Comparison of ENCODE assay signal across 35 cellular contexts in genomic region chr13:54124700-54125099, GRCh38.
"Had no signal": no experiment of that assay in that cellular context is flagged by ENCODE, and none has a peak within 500 bp of the region (broad histone marks: within the 10 kb centered on the region; RNA-seq: fewer than 3 reads in every experiment).

No MANE protein-coding gene starts in this region.

- H3K9me3 Mint-ChIP-seq: brain had no signal

- H3K9me3 ChIP-seq: ascending aorta, breast epithelium, colonic mucosa, esophagus muscularis mucosa, gastrocnemius medialis, heart left ventricle had no signal

- ATAC-seq: activated CD4-positive, alpha-beta T cell treated with anti-CD3 and anti-CD28 coated beads for 36 hours; activated CD8-positive, alpha-beta memory T cell treated with anti-CD3 and anti-CD28 coated beads, Interleukin-2, amount 10 ng/mL, durations not matched to agents 7 days and 5 days; activated CD8-positive, alpha-beta T cell treated with anti-CD3 and anti-CD28 coated beads, Interleukin-2, amount 10 ng/mL, durations not matched to agents 7 days and 5 days; activated naive CD4-positive, alpha-beta T cell treated with anti-CD3 and anti-CD28 coated beads, Interleukin-2, amount 50 U/mL, for 72 hours; foreskin keratinocyte; gastrocnemius medialis; heart left ventricle; T-helper 17 cell had no signal

- H3K36me3 Mint-ChIP-seq: activated CD4-positive, alpha-beta memory T cell treated with anti-CD3 and anti-CD28 coated beads for 36 hours; activated CD8-positive, alpha-beta memory T cell treated with anti-CD3 and anti-CD28 coated beads, Interleukin-2, amount 10 ng/mL, durations not matched to agents 7 days and 5 days; activated naive CD4-positive, alpha-beta T cell treated with anti-CD3 and anti-CD28 coated beads, Interleukin-2, amount 10 ng/mL, durations not matched to agents 7 days and 5 days; activated naive CD8-positive, alpha-beta T cell treated with anti-CD3 and anti-CD28 coated beads, Interleukin-2, amount 10 ng/mL, durations not matched to agents 7 days and 5 days; brain had no signal

- H3K36me3 ChIP-seq: ascending aorta, breast epithelium, cardiac muscle cell, colonic mucosa, esophagus muscularis mucosa, gastrocnemius medialis, heart left ventricle had no signal

- H3K4me1 Mint-ChIP-seq: activated CD4-positive, alpha-beta T cell treated with anti-CD3 and anti-CD28 coated beads for 36 hours; activated CD4-positive, alpha-beta T cell treated with anti-CD3 and anti-CD28 coated beads, Interleukin-2, amount 10 ng/mL, durations not matched to agents 24 days and 14 days; activated CD8-positive, alpha-beta memory T cell treated with anti-CD3 and anti-CD28 coated beads, Interleukin-2, amount 10 ng/mL, durations not matched to agents 7 days and 5 days; activated naive CD4-positive, alpha-beta T cell treated with anti-CD3 and anti-CD28 coated beads, Interleukin-2, amount 10 ng/mL, durations not matched to agents 7 days and 5 days; activated naive CD8-positive, alpha-beta T cell treated with anti-CD3 and anti-CD28 coated beads, Interleukin-2, amount 10 ng/mL, durations not matched to agents 7 days and 5 days; brain; T-helper 17 cell had no signal

- H3K27ac ChIP-seq: ascending aorta, breast epithelium, cardiac muscle cell, colonic mucosa, esophagus muscularis mucosa, foreskin keratinocyte, gastrocnemius medialis, heart left ventricle had no signal

- H3K27ac Mint-ChIP-seq: activated CD4-positive, alpha-beta memory T cell treated with anti-CD3 and anti-CD28 coated beads for 36 hours; activated CD4-positive, alpha-beta T cell treated with anti-CD3 and anti-CD28 coated beads for 36 hours; activated CD4-positive, alpha-beta T cell treated with anti-CD3 and anti-CD28 coated beads, Interleukin-2, amount 10 ng/mL, durations not matched to agents 24 days and 14 days; activated CD8-positive, alpha-beta memory T cell treated with anti-CD3 and anti-CD28 coated beads, Interleukin-2, amount 10 ng/mL, durations not matched to agents 7 days and 5 days; activated CD8-positive, alpha-beta T cell treated with anti-CD3 and anti-CD28 coated beads, Interleukin-2, amount 10 ng/mL, durations not matched to agents 7 days and 5 days; activated naive CD4-positive, alpha-beta T cell treated with anti-CD3 and anti-CD28 coated beads, Interleukin-2, amount 10 ng/mL, durations not matched to agents 7 days and 5 days; activated naive CD4-positive, alpha-beta T cell treated with anti-CD3 and anti-CD28 coated beads, Interleukin-2, amount 50 U/mL, for 72 hours; activated naive CD8-positive, alpha-beta T cell treated with anti-CD3 and anti-CD28 coated beads, Interleukin-2, amount 10 ng/mL, durations not matched to agents 7 days and 5 days; activated T-helper 1 cell treated with anti-CD3 and anti-CD28 coated beads, Interleukin-12 subunit alpha, Interleukin-12 subunit beta, Interleukin-2, Interleukin-4 antibody, amounts not matched to agents 30 ng/mL and 10 ng/mL and 1 ng/mL, durations not matched to agents 14 hours and 24 hours and 36 hours; activated T-helper 2 cell treated with anti-CD3 and anti-CD28 coated beads, Interferon-gamma antibody, Interleukin-2, Interleukin-4, amounts not matched to agents 10 μg/mL and 5 μg/mL and 100 μg/mL, durations not matched to agents 14 hours and 24 hours and 36 hours; brain; T-helper 17 cell; T-helper 2 cell treated with Interferon-gamma antibody and Interleukin-4, amounts not matched to agents 5 μg/mL and 100 μg/mL, for 36 hours had no signal

- H3K4me3 Mint-ChIP-seq: activated CD4-positive, alpha-beta memory T cell treated with anti-CD3 and anti-CD28 coated beads for 36 hours; activated CD4-positive, alpha-beta T cell treated with anti-CD3 and anti-CD28 coated beads for 36 hours; activated CD4-positive, alpha-beta T cell treated with anti-CD3 and anti-CD28 coated beads, Interleukin-2, amount 10 ng/mL, durations not matched to agents 24 days and 14 days; activated CD8-positive, alpha-beta memory T cell treated with anti-CD3 and anti-CD28 coated beads, Interleukin-2, amount 10 ng/mL, durations not matched to agents 7 days and 5 days; activated CD8-positive, alpha-beta T cell treated with anti-CD3 and anti-CD28 coated beads, Interleukin-2, amount 10 ng/mL, durations not matched to agents 7 days and 5 days; activated naive CD4-positive, alpha-beta T cell treated with anti-CD3 and anti-CD28 coated beads, Interleukin-2, amount 10 ng/mL, durations not matched to agents 7 days and 5 days; activated naive CD8-positive, alpha-beta T cell treated with anti-CD3 and anti-CD28 coated beads, Interleukin-2, amount 10 ng/mL, durations not matched to agents 7 days and 5 days; activated T-helper 1 cell treated with anti-CD3 and anti-CD28 coated beads, Interleukin-12 subunit alpha, Interleukin-12 subunit beta, Interleukin-2, Interleukin-4 antibody, amounts not matched to agents 30 ng/mL and 10 ng/mL and 1 ng/mL, durations not matched to agents 14 hours and 24 hours and 36 hours; brain; T-helper 17 cell; T-helper 2 cell treated with Interferon-gamma antibody and Interleukin-4, amounts not matched to agents 5 μg/mL and 100 μg/mL, for 36 hours had no signal

- H3K27me3 ChIP-seq: ascending aorta, breast epithelium, cardiac muscle cell, colonic mucosa, esophagus muscularis mucosa, foreskin keratinocyte, gastrocnemius medialis, heart left ventricle had no signal

- H3K4me1 ChIP-seq: ascending aorta, breast epithelium, colonic mucosa, esophagus muscularis mucosa, foreskin keratinocyte, gastrocnemius medialis, heart left ventricle had no signal

- H3K27me3 Mint-ChIP-seq: activated CD4-positive, alpha-beta memory T cell treated with anti-CD3 and anti-CD28 coated beads for 36 hours; activated CD4-positive, alpha-beta T cell treated with anti-CD3 and anti-CD28 coated beads for 36 hours; activated CD4-positive, alpha-beta T cell treated with anti-CD3 and anti-CD28 coated beads, Interleukin-2, amount 10 ng/mL, durations not matched to agents 24 days and 14 days; activated CD8-positive, alpha-beta memory T cell treated with anti-CD3 and anti-CD28 coated beads, Interleukin-2, amount 10 ng/mL, durations not matched to agents 7 days and 5 days; activated naive CD4-positive, alpha-beta T cell treated with anti-CD3 and anti-CD28 coated beads, Interleukin-2, amount 10 ng/mL, durations not matched to agents 7 days and 5 days; activated naive CD8-positive, alpha-beta T cell treated with anti-CD3 and anti-CD28 coated beads, Interleukin-2, amount 10 ng/mL, durations not matched to agents 7 days and 5 days; brain; T-helper 17 cell had no signal

- H3K4me3 ChIP-seq: ascending aorta, breast epithelium, cardiac muscle cell, colonic mucosa, esophagus muscularis mucosa, gastrocnemius medialis, heart left ventricle had no signal

- DNase-seq: activated CD4-positive, alpha-beta memory T cell treated with anti-CD3 and anti-CD28 coated beads for 36 hours; activated CD4-positive, alpha-beta T cell treated with anti-CD3 and anti-CD28 coated beads for 36 hours; activated CD4-positive, alpha-beta T cell treated with anti-CD3 and anti-CD28 coated beads, Interleukin-2, amount 10 ng/mL, durations not matched to agents 24 days and 14 days; activated CD4-positive, CD25-positive, alpha-beta regulatory T cell; activated CD4-positive, CD25-positive, alpha-beta regulatory T cell treated with anti-CD3 and anti-CD28 coated beads, Interleukin-2, amount 50 U/mL, for 72 hours; activated CD8-positive, alpha-beta memory T cell treated with anti-CD3 and anti-CD28 coated beads, Interleukin-2, amount 10 ng/mL, durations not matched to agents 7 days and 5 days; activated CD8-positive, alpha-beta memory T cell treated with anti-CD3 and anti-CD28 coated beads, Interleukin-2, amount 50 U/mL, for 4 hours; activated CD8-positive, alpha-beta T cell treated with anti-CD3 and anti-CD28 coated beads, Interleukin-2, amount 10 ng/mL, durations not matched to agents 7 days and 5 days; activated effector memory CD4-positive, alpha-beta T cell treated with anti-CD3 and anti-CD28 coated beads, Interleukin-2, amount 50 U/mL, for 16 hours; activated naive CD4-positive, alpha-beta T cell; activated naive CD4-positive, alpha-beta T cell treated with anti-CD3 and anti-CD28 coated beads, Interleukin-2, amount 10 ng/mL, durations not matched to agents 7 days and 5 days; activated naive CD8-positive, alpha-beta T cell treated with anti-CD3 and anti-CD28 coated beads, Interleukin-2, amount 10 ng/mL, durations not matched to agents 7 days and 5 days; activated T-cell treated with anti-CD3 and anti-CD28 coated beads, Interleukin-2, amount 50 U/mL, for 1 hour; activated T-cell treated with anti-CD3 and anti-CD28 coated beads, Interleukin-2, amount 50 U/mL, for 48 hours; central memory CD4-positive, alpha-beta T cell; cerebellar nuclear complex; colonic mucosa; effector CD8-positive, alpha-beta T cell; erythroblast; foreskin keratinocyte; gastrocnemius medialis; glutamatergic neuron; heart left ventricle; T-helper 1 cell; T-helper 17 cell; T1000 had no signal
